Comparison of ENCODE assay signal across 8 cellular contexts in genomic region chrX:108439961-108440696, GRCh38.
DNase-seq lines count a peak whose midpoint lies in the region; ATAC-seq and TF ChIP-seq lines count a peak whose summit lies in the region.

No MANE protein-coding gene starts in this region.

- ATAC-seq in GM18870 (IDR thresholded peaks at IDR 0.05; ENCODE audit: unreplicated experiment) = no peak
- ATAC-seq in HG02884 (IDR thresholded peaks at IDR 0.05; ENCODE audit: unreplicated experiment) = no peak

- no peak overlapping the region for H3K9ac ChIP-seq in mucosa of rectum (ENCODE audit: low read depth in 1 of 2, low read length in 2 of 2)

- H3K4me3 ChIP-seq in AG10803 (ENCODE audit: low read length) (peak overlapping the region; percentile 54), LNCaP clone FGC (ENCODE audit: low read depth, low read length) (peak overlapping the region; percentile 69), mucosa of rectum (ENCODE audit: low read length in 2 of 2) (peak overlapping the region; percentile 33 to 65)

- H3K4me1 ChIP-seq in mucosa of rectum (ENCODE audit: control insufficient read depth in 2 of 2, insufficient read depth in 2 of 2, low read length in 2 of 2) = no peaks in the 10 kb centered on the region

- peak; percentile 1 for DNase-seq in AG10803 (ENCODE audit: low read depth)
- no peak for DNase-seq in LNCaP clone FGC (ENCODE audit: low read depth)
- DNase-seq in ecto neural progenitor cell (ENCODE audit: low spot score) = peak; percentile 61
- no peak for DNase-seq in NCI-H2196 treated with DMSO at 0.1 percent for 48 hours (lab: John Stamatoyannopoulos, UW; ENCODE audit: unreplicated experiment)
- no peak for DNase-seq in putamen (ENCODE audit: low spot score)

- peaks cover 10 to 14% of the 10 kb centered on the region in 2 donors for H3K27me3 ChIP-seq in mucosa of rectum (ENCODE audit: control insufficient read depth in 2 of 2, insufficient read depth in 2 of 2, low read length in 2 of 2)

- H3K9me3 ChIP-seq in mucosa of rectum (ENCODE audit: control insufficient read depth in 2 of 2, low read length in 2 of 2) = no peaks in the 10 kb centered on the region

- no peak overlapping the region for H3K27ac ChIP-seq in mucosa of rectum (ENCODE audit: low read depth in 2 of 2, low read length in 2 of 2)

- no peaks in the 10 kb centered on the region for H3K36me3 ChIP-seq in mucosa of rectum (ENCODE audit: control insufficient read depth in 2 of 2, insufficient read depth in 2 of 2, low read length in 2 of 2)

- TF ChIP-seq CTCF in AG10803 (conservative IDR thresholded peaks at IDR 0.05; ENCODE audit: low read length) = no peak
- no peak for TF ChIP-seq CTCF in LNCaP clone FGC (IDR thresholded peaks at IDR 0.05; ENCODE audit: control insufficient read depth, extremely low read depth, insufficient read depth)

Comparison
In these comparisons a context has a peak if more than half of its experiments do, and no peak if none do; other contexts are left out.
1. DNase-seq: peak in AG10803 (single experiment) and ecto neural progenitor cell (single experiment); none in LNCaP clone FGC (single experiment), NCI-H2196 treated with DMSO at 0.1 percent for 48 hours (single experiment) and putamen (single experiment).
2. Peak in every context shown above with its lines, with median percentiles within 50 percentile points of each other: H3K4me3 ChIP-seq.